ENCODE assay signal across 15 cellular contexts in the genomic region with DNA sequence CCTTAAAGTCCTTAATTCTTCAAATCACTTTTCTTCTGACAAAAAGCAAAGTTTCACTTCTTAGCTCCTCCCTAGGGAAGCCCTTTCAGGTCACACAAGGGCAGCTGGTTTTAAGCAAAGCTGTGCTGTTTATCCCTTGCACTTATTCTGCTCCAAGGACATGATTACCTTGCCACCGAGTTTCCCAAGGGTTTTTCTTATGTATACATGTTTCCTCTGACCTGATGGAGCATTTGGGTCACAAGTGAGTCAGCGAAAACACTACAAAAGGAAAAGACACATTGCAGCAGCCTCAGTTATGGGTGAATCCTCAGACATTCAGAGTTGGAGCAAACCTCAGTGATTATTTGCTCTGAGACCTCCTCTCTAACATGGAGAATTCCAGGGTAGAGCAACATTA. TPM values are rescaled to one million over a fixed set of nuclear protein-coding genes. Genes with fewer than 3 reads are reported as not detected.
DNase-seq lines count a peak whose midpoint lies in the region; ATAC-seq and TF ChIP-seq lines count a peak whose summit lies in the region.
"Had no signal": no experiment of that assay in that cellular context is flagged by ENCODE, and none has a peak within 500 bp of the region (broad histone marks: within the 10 kb centered on the region; RNA-seq: fewer than 3 reads in every experiment).

No MANE protein-coding gene starts in this region.

- TF ChIP-seq CTCF in cardiac muscle cell (IDR thresholded peaks at IDR 0.05; ENCODE audit: low read depth, low read length) (no peak), heart right ventricle (IDR thresholded peaks at IDR 0.05) (no peak), WERI-Rb-1 (IDR thresholded peaks at IDR 0.05; ENCODE audit: low read depth, low read length) (no peak), fibroblast of villous mesenchyme (IDR thresholded peaks at IDR 0.05; ENCODE audit: insufficient read depth, low read depth, low read length) (no peak), colonic mucosa (IDR thresholded peaks at IDR 0.05) (no peak)

- H3K4me1 ChIP-seq in cardiac muscle cell (ENCODE audit: low read depth), result no peaks in the 10 kb centered on the region
- peaks cover 0 to 4% (median 0%) of the 10 kb centered on the region in 9 donors for H3K4me1 ChIP-seq in heart right ventricle
- H3K4me1 ChIP-seq in effector memory CD4-positive, alpha-beta T cell (ENCODE audit: control insufficient read depth, insufficient read depth, low read length, poor library complexity, severe bottlenecking), result no peaks in the 10 kb centered on the region
- H3K4me1 ChIP-seq in colonic mucosa, result no peaks in the 10 kb centered on the region
- H3K4me1 ChIP-seq: testis had no signal

- DNase-seq in cardiac muscle cell (ENCODE audit: low read depth in 1 of 2, low spot score in 1 of 2) (peak in 1 of 2 donors; percentile 24), heart right ventricle (no peak), WERI-Rb-1 (peak; percentile 31), fibroblast of villous mesenchyme (ENCODE audit: low read depth) (peak; percentile 86), SHP77 (lab: John Stamatoyannopoulos, UW) (no peak), AG08396 (ENCODE audit: low spot score) (no peak), colonic mucosa (no peak)
- DNase-seq in effector memory CD4-positive, alpha-beta T cell, result no peak
- DNase-seq: activated naive CD4-positive, alpha-beta T cell treated with Interleukin-2 at 50 U/mL for 16 hours; caudate nucleus; NCI-H1930; NCI-H69; spleen; testis had no signal

- no peak overlapping the region for H3K4me3 ChIP-seq in cardiac muscle cell
- H3K4me3 ChIP-seq in heart right ventricle, result no peak overlapping the region
- H3K4me3 ChIP-seq in WERI-Rb-1 (ENCODE audit: low read depth, low read length), result no peak overlapping the region
- H3K4me3 ChIP-seq in fibroblast of villous mesenchyme (ENCODE audit: low read depth, low read length), result no peak overlapping the region
- no peak overlapping the region for H3K4me3 ChIP-seq in effector memory CD4-positive, alpha-beta T cell (ENCODE audit: insufficient read depth, low read depth, low read length, poor library complexity, severe bottlenecking)
- H3K4me3 ChIP-seq in colonic mucosa, result no peak overlapping the region
- H3K4me3 ChIP-seq: lung, spleen, testis had no signal

- H3K9ac ChIP-seq in colonic mucosa (ENCODE audit: low read depth in 2 of 2, low read length in 2 of 2), result no peak overlapping the region

- no peaks in the 10 kb centered on the region for H3K27me3 ChIP-seq in cardiac muscle cell
- H3K27me3 ChIP-seq in heart right ventricle, result no peaks in the 10 kb centered on the region
- no peaks in the 10 kb centered on the region for H3K27me3 ChIP-seq in WERI-Rb-1 (ENCODE audit: insufficient read depth, low read depth, severe bottlenecking)
- no peaks in the 10 kb centered on the region for H3K27me3 ChIP-seq in effector memory CD4-positive, alpha-beta T cell (replicated peaks; ENCODE audit: control insufficient read depth, insufficient read depth, low read length, poor library complexity, severe bottlenecking)
- H3K27me3 ChIP-seq in colonic mucosa, result no peaks in the 10 kb centered on the region
- H3K27me3 ChIP-seq: spleen, testis had no signal

- ATAC-seq in heart right ventricle, result no peak

- intact Hi-C loops in heart right ventricle (cut with DNase I) (no loop called here), colonic mucosa (cut with DNase I) (no loop called here)

- WGBS in heart right ventricle, 2 donors, result 56 to 58% methylated on average over 2 of the region's 2 CpGs

- H3K27ac ChIP-seq in cardiac muscle cell (peak overlapping the region; percentile 62), heart right ventricle (no peak overlapping the region), WERI-Rb-1 (no peak overlapping the region), colonic mucosa (no peak overlapping the region)
- no peak overlapping the region for H3K27ac ChIP-seq in effector memory CD4-positive, alpha-beta T cell (ENCODE audit: insufficient read depth, low read length, poor library complexity, severe bottlenecking)
- H3K27ac ChIP-seq: spleen, testis had no signal

- H3K36me3 ChIP-seq in cardiac muscle cell (no peaks in the 10 kb centered on the region), heart right ventricle (no peaks in the 10 kb centered on the region), WERI-Rb-1 (no peaks in the 10 kb centered on the region), colonic mucosa (no peaks in the 10 kb centered on the region)
- H3K36me3 ChIP-seq in effector memory CD4-positive, alpha-beta T cell (ENCODE audit: control insufficient read depth, insufficient read depth, low read length), result no peaks in the 10 kb centered on the region
- H3K36me3 ChIP-seq: spleen had no signal

- H3K9me3 ChIP-seq in cardiac muscle cell (ENCODE audit: low read depth) (no peaks in the 10 kb centered on the region), heart right ventricle (peaks cover 0 to 5% (median 0%) of the 10 kb centered on the region in 11 donors), WERI-Rb-1 (ENCODE audit: severe bottlenecking) (peaks cover 6% of the 10 kb centered on the region), colonic mucosa (no peaks in the 10 kb centered on the region)
- H3K9me3 ChIP-seq in effector memory CD4-positive, alpha-beta T cell (ENCODE audit: control insufficient read depth, low read length), result no peaks in the 10 kb centered on the region
- H3K9me3 ChIP-seq: testis had no signal

RNA-seq across cellular contexts. Expression of a gene that starts 26.6 kb away (rescaled TPM):
- total RNA-seq in cardiac muscle cell (42.7 and 55.9 TPM in 2 replicates), heart right ventricle (100 to 1,000 TPM in 8 of 10 donors, 10 to 100 TPM in 2; 86.9 to 157 (median 114) TPM), fibroblast of villous mesenchyme (42.2 and 58.3 TPM in 2 replicates), colonic mucosa (10 to 100 TPM; 48.5 to 57.6 TPM)
- polyA plus RNA-seq in cardiac muscle cell (9.6 and 14.6 TPM in 2 replicates), heart right ventricle (10 to 100 TPM; 54.9 to 63.0 TPM)

RNA-seq across cellular contexts. Expression of a gene that starts 34.1 kb away (rescaled TPM):
- total RNA-seq in cardiac muscle cell, result 120 and 169 TPM in 2 replicates
- 319 and 368 TPM in 2 replicates for polyA plus RNA-seq in cardiac muscle cell
- total RNA-seq in heart right ventricle, result 100 to 1,000 TPM; 125 to 204 (median 144) TPM
- 100 to 1,000 TPM; 168 to 224 TPM for polyA plus RNA-seq in heart right ventricle
- total RNA-seq in fibroblast of villous mesenchyme, result 72.5 and 75.7 TPM in 2 replicates
- total RNA-seq in colonic mucosa, result 100 to 1,000 TPM in 1 of 2 donors, 10 to 100 TPM in 1; 65.1 to 127 TPM

Comparison
In these comparisons a context has a peak if more than half of its experiments do, and no peak if none do; other contexts are left out.
1. DNase-seq: peak in WERI-Rb-1 (single experiment) and fibroblast of villous mesenchyme (single experiment); none in heart right ventricle (0 of 2), SHP77 (0 of 2), AG08396 (single experiment), effector memory CD4-positive, alpha-beta T cell (0 of 3) and colonic mucosa (single experiment).